ENCODE assay signal across 8 cellular contexts in genomic region chr7:139777304-139777890, GRCh38. TPM values are rescaled to one million over a fixed set of nuclear protein-coding genes. Genes with fewer than 3 reads are reported as not detected.
A peak's percentile ranks its signal among the peaks of the same experiment; 100 is the strongest.
DNase-seq lines count a peak whose midpoint lies in the region; ATAC-seq, FAIRE-seq and TF ChIP-seq lines count a peak whose summit lies in the region.

No MANE protein-coding gene starts in this region.

- H3K36me3 Mint-ChIP-seq in CD8-positive, alpha-beta T cell = peaks cover 17% of the 10 kb centered on the region
- H3K36me3 Mint-ChIP-seq in activated T-helper 2 cell treated with anti-CD3 and anti-CD28 coated beads, Interferon-gamma antibody, Interleukin-2, Interleukin-4, amounts not matched to agents 10 μg/mL and 5 μg/mL and 100 μg/mL, durations not matched to agents 14 hours and 24 hours and 36 hours (ENCODE audit: low read depth) = peaks cover 11% of the 10 kb centered on the region
- H3K36me3 Mint-ChIP-seq in osteocyte (ENCODE audit: unreplicated experiment) = no peaks in the 10 kb centered on the region

- H3K4me1 Mint-ChIP-seq in CD8-positive, alpha-beta T cell (ENCODE audit: low read depth) = peaks cover 50% of the 10 kb centered on the region
- peaks cover 50% of the 10 kb centered on the region for H3K4me1 Mint-ChIP-seq in activated T-helper 2 cell treated with anti-CD3 and anti-CD28 coated beads, Interferon-gamma antibody, Interleukin-2, Interleukin-4, amounts not matched to agents 10 μg/mL and 5 μg/mL and 100 μg/mL, durations not matched to agents 14 hours and 24 hours and 36 hours (ENCODE audit: low read depth)
- H3K4me1 Mint-ChIP-seq in osteocyte (ENCODE audit: unreplicated experiment) = peaks cover 40% of the 10 kb centered on the region

- DNase-seq in CD8-positive, alpha-beta T cell = peak in 6 of 7 experiments; percentile 8 to 71 (median 45)
- DNase-seq in NCI-H1092 treated with DMSO at 0.1 percent for 48 hours (lab: John Stamatoyannopoulos, UW) (peak; percentile 19), frontal cortex (ENCODE audit: low spot score in 2 of 2) (peak; percentile 69 to 82), osteocyte (ENCODE audit: extremely low spot score, unreplicated experiment) (no peak), foreskin melanocyte (no peak)
- peak; percentile 15 for DNase-seq in activated T-helper 2 cell treated with anti-CD3 and anti-CD28 coated beads, Interferon-gamma antibody, Interleukin-2, Interleukin-4, amounts not matched to agents 10 μg/mL and 5 μg/mL and 100 μg/mL, durations not matched to agents 14 hours and 24 hours and 36 hours (ENCODE audit: low spot score)

- FAIRE-seq in frontal cortex (lab: Jason Lieb, UNC) = no peak

- H3K4me1 ChIP-seq in CD8-positive, alpha-beta T cell (ENCODE audit: insufficient read depth, low read length) = peaks cover 40% of the 10 kb centered on the region

- intact Hi-C loops in CD8-positive, alpha-beta T cell (cut with DNase I, micrococcal nuclease) = loop anchor here (5.0 to 10.0 kb wide), 11 partner anchors 45 to 1235 kb away; partner anchors contain the start of genes ADCK2 (in 1 of the 2), KDM7A (in 1 of the 2), LUC7L2 (in 1 of the 2) and MRPS33 (in 1 of the 2)
- intact Hi-C loops in activated T-helper 2 cell treated with anti-CD3 and anti-CD28 coated beads, Interferon-gamma antibody, Interleukin-2, Interleukin-4, amounts not matched to agents 10 μg/mL and 5 μg/mL and 100 μg/mL, durations not matched to agents 14 hours and 24 hours and 36 hours (cut with micrococcal nuclease) = loop anchor here (2.0 to 5.0 kb wide), 2 partner anchors 225 to 435 kb away; no protein-coding TSS in a partner anchor

- peak overlapping the region; percentile 62 for H3K27ac ChIP-seq in CD8-positive, alpha-beta T cell (ENCODE audit: low read depth, low read length)

- H3K36me3 ChIP-seq in CD8-positive, alpha-beta T cell (ENCODE audit: insufficient read depth, low read length) = no peaks in the 10 kb centered on the region

- peaks cover 5% of the 10 kb centered on the region for H3K27me3 Mint-ChIP-seq in CD8-positive, alpha-beta T cell (ENCODE audit: low read depth)
- H3K27me3 Mint-ChIP-seq in activated T-helper 2 cell treated with anti-CD3 and anti-CD28 coated beads, Interferon-gamma antibody, Interleukin-2, Interleukin-4, amounts not matched to agents 10 μg/mL and 5 μg/mL and 100 μg/mL, durations not matched to agents 14 hours and 24 hours and 36 hours (ENCODE audit: low read depth) = peaks cover 19% of the 10 kb centered on the region
- H3K27me3 Mint-ChIP-seq in osteocyte (ENCODE audit: unreplicated experiment) = no peaks in the 10 kb centered on the region

- no peaks in the 10 kb centered on the region for H3K9me3 ChIP-seq in CD8-positive, alpha-beta T cell (ENCODE audit: low read length)

- peak; percentile 44 for ATAC-seq in CD8-positive, alpha-beta T cell
- peak; percentile 3 for ATAC-seq in GM21529 (IDR thresholded peaks at IDR 0.05; ENCODE audit: unreplicated experiment)
- ATAC-seq in GM18861 (IDR thresholded peaks at IDR 0.05; ENCODE audit: unreplicated experiment) = no peak

- no peaks in the 10 kb centered on the region for H3K27me3 ChIP-seq in CD8-positive, alpha-beta T cell (ENCODE audit: insufficient read depth, low read length)

- CTCF ChIA-PET in CD8-positive, alpha-beta T cell (lab: Charles Lee) = interaction anchor here (0.6 to 2.7 kb wide), 3 partner anchors 9 to 131 kb away, joined by 3 to 10 read pairs (median 3); no protein-coding TSS in a partner anchor

- POLR2A ChIA-PET in CD8-positive, alpha-beta T cell (lab: Charles Lee) = interaction anchor here (1.0 to 2.9 kb wide), 2 partner anchors 8 to 10 kb away, joined by 4 to 18 read pairs; no protein-coding TSS in a partner anchor

- peak overlapping the region; percentile 98 for H3K4me3 Mint-ChIP-seq in CD8-positive, alpha-beta T cell
- H3K4me3 Mint-ChIP-seq in activated T-helper 2 cell treated with anti-CD3 and anti-CD28 coated beads, Interferon-gamma antibody, Interleukin-2, Interleukin-4, amounts not matched to agents 10 μg/mL and 5 μg/mL and 100 μg/mL, durations not matched to agents 14 hours and 24 hours and 36 hours (ENCODE audit: low read depth) = peak overlapping the region; percentile 95
- peak overlapping the region; percentile 98 for H3K4me3 Mint-ChIP-seq in osteocyte (ENCODE audit: unreplicated experiment)

- no peak for TF ChIP-seq CTCF in CD8-positive, alpha-beta T cell (IDR thresholded peaks at IDR 0.05)
- TF ChIP-seq CTCF in osteocyte (IDR thresholded peaks at IDR 0.05) = no peak

- peak overlapping the region; percentile 96 for H3K27ac Mint-ChIP-seq in CD8-positive, alpha-beta T cell
- no peak overlapping the region for H3K27ac Mint-ChIP-seq in activated T-helper 2 cell treated with anti-CD3 and anti-CD28 coated beads, Interferon-gamma antibody, Interleukin-2, Interleukin-4, amounts not matched to agents 10 μg/mL and 5 μg/mL and 100 μg/mL, durations not matched to agents 14 hours and 24 hours and 36 hours
- peak overlapping the region; percentile 97 for H3K27ac Mint-ChIP-seq in osteocyte (ENCODE audit: unreplicated experiment)

- no peaks in the 10 kb centered on the region for H3K9me3 Mint-ChIP-seq in CD8-positive, alpha-beta T cell
- no peaks in the 10 kb centered on the region for H3K9me3 Mint-ChIP-seq in activated T-helper 2 cell treated with anti-CD3 and anti-CD28 coated beads, Interferon-gamma antibody, Interleukin-2, Interleukin-4, amounts not matched to agents 10 μg/mL and 5 μg/mL and 100 μg/mL, durations not matched to agents 14 hours and 24 hours and 36 hours
- no peaks in the 10 kb centered on the region for H3K9me3 Mint-ChIP-seq in osteocyte (ENCODE audit: unreplicated experiment)

- peak overlapping the region; percentile 73 for H3K4me3 ChIP-seq in CD8-positive, alpha-beta T cell (ENCODE audit: low read depth, low read length)

RNA-seq across cellular contexts. Expression of gene HIPK2, which starts 0.4 kb away (rescaled TPM):
- total RNA-seq in CD8-positive, alpha-beta T cell = 10 to 100 TPM; 19.8 to 21.3 TPM
- 27.6 and 27.7 TPM in 2 replicates for total RNA-seq in activated T-helper 2 cell treated with anti-CD3 and anti-CD28 coated beads, Interferon-gamma antibody, Interleukin-2, Interleukin-4, amounts not matched to agents 10 μg/mL and 5 μg/mL and 100 μg/mL, durations not matched to agents 14 hours and 24 hours and 36 hours
- total RNA-seq in frontal cortex = 10.2 TPM
- 90.8 and 96.9 TPM in 2 replicates for total RNA-seq in osteocyte

RNA-seq across cellular contexts. Expression of gene TBXAS1, which starts 51.7 kb away (rescaled TPM):
- under 1 TPM; 0.43 to 0.97 TPM for total RNA-seq in CD8-positive, alpha-beta T cell
- 1.7 and 2.0 TPM in 2 replicates for total RNA-seq in activated T-helper 2 cell treated with anti-CD3 and anti-CD28 coated beads, Interferon-gamma antibody, Interleukin-2, Interleukin-4, amounts not matched to agents 10 μg/mL and 5 μg/mL and 100 μg/mL, durations not matched to agents 14 hours and 24 hours and 36 hours
- total RNA-seq in frontal cortex = 2.9 TPM
- 2.9 and 3.5 TPM in 2 replicates for total RNA-seq in osteocyte

Comparison
In these comparisons a context has a peak if more than half of its experiments do, and no peak if none do; other contexts are left out.
1. DNase-seq: peak in CD8-positive, alpha-beta T cell (6 of 7), NCI-H1092 treated with DMSO at 0.1 percent for 48 hours (single experiment), activated T-helper 2 cell treated with anti-CD3 and anti-CD28 coated beads, Interferon-gamma antibody, Interleukin-2, Interleukin-4, amounts not matched to agents 10 μg/mL and 5 μg/mL and 100 μg/mL, durations not matched to agents 14 hours and 24 hours and 36 hours (single experiment) and frontal cortex (2 of 2); none in osteocyte (single experiment) and foreskin melanocyte (single experiment).
2. Peak in every context shown above with its lines, with median percentiles within 50 percentile points of each other: H3K4me3 Mint-ChIP-seq.